23 cellular contexts compared by ENCODE assay signal in genomic region chr5:172569862-172570558, GRCh38.
A peak's percentile ranks its signal among the peaks of the same experiment; 100 is the strongest.
DNase-seq lines count a peak whose midpoint lies in the region; ATAC-seq and TF ChIP-seq lines count a peak whose summit lies in the region.
"Had no signal": no experiment of that assay in that cellular context is flagged by ENCODE, and none has a peak within 500 bp of the region (broad histone marks: within the 10 kb centered on the region; RNA-seq: fewer than 3 reads in every experiment).

No MANE protein-coding gene starts in this region.

- H3K36me3 ChIP-seq in RWPE2 (ENCODE audit: low read depth) (no peaks in the 10 kb centered on the region), mesendoderm (ENCODE audit: control insufficient read depth, insufficient read depth, low read length) (no peaks in the 10 kb centered on the region), transverse colon (no peaks in the 10 kb centered on the region)
- H3K36me3 ChIP-seq: heart left ventricle, thyroid gland had no signal

- H3K9me3 ChIP-seq in RWPE2 (ENCODE audit: severe bottlenecking) (no peaks in the 10 kb centered on the region), transverse colon (no peaks in the 10 kb centered on the region)
- H3K9me3 ChIP-seq: heart left ventricle, SK-N-SH, thyroid gland had no signal

- no peaks in the 10 kb centered on the region for H3K79me1 ChIP-seq in mesendoderm (ENCODE audit: low read length)

- peak; percentile 47 for DNase-seq in NCI-H748 (lab: John Stamatoyannopoulos, UW; ENCODE audit: unreplicated experiment)
- DNase-seq in NCI-H748 treated with DMSO at 0.1 percent for 48 hours (lab: John Stamatoyannopoulos, UW): no peak
- DNase-seq in RWPE2 (ENCODE audit: low spot score): no peak
- DNase-seq in mesendoderm: peak; percentile 64
- peak; percentile 54 for DNase-seq in transverse colon
- DNase-seq in NK-92 treated with Interleukin-12 subunit alpha and Interleukin-12 subunit beta, amount 100 ng/mL, for 24 hours (lab: John Stamatoyannopoulos, UW): no peak
- no peak for DNase-seq in immature natural killer cell
- DNase-seq: 8988T; activated CD4-positive, alpha-beta T cell treated with anti-CD3 and anti-CD28 coated beads, Interleukin-2, amount 10 ng/mL, durations not matched to agents 7 days and 5 days; activated naive CD4-positive, alpha-beta T cell treated with anti-CD3 and anti-CD28 coated beads, Interleukin-2, amount 10 ng/mL, durations not matched to agents 7 days and 5 days; erythroblast; GM23248; heart left ventricle; naive thymus-derived CD8-positive, alpha-beta T cell; NCI-H226; right cardiac atrium; SK-N-SH; stimulated activated CD4-positive, alpha-beta T cell treated with anti-CD3 and anti-CD28 coated beads, Interleukin-4, amount 100 ng/mL, for 24 hours; thyroid gland had no signal

- peaks cover 4 to 5% (median 5%) of the 10 kb centered on the region in 3 donors for H3K27me3 Mint-ChIP-seq in immature natural killer cell (ENCODE audit: low read depth in 3 of 3)
- H3K27me3 Mint-ChIP-seq: activated CD4-positive, alpha-beta T cell treated with anti-CD3 and anti-CD28 coated beads, Interleukin-2, amount 10 ng/mL, durations not matched to agents 7 days and 5 days had no signal

- in situ Hi-C loops in transverse colon (cut with MboI; ENCODE audit: low pct_ligation_motif_present in 1 of 4, low pct_unique_long_range_greater_than_20kb in 1 of 4, low sequenced_read_pairs in 3 of 4): no loop called here

- intact Hi-C loops in transverse colon (cut with DNase I; ENCODE audit: low total_unique reads): no loop called here

- H3K36me3 Mint-ChIP-seq in immature natural killer cell: no peaks in the 10 kb centered on the region
- H3K36me3 Mint-ChIP-seq: activated naive CD4-positive, alpha-beta T cell treated with anti-CD3 and anti-CD28 coated beads, Interleukin-2, amount 10 ng/mL, durations not matched to agents 7 days and 5 days; naive thymus-derived CD8-positive, alpha-beta T cell had no signal

- H3K27ac ChIP-seq in RWPE2 (ENCODE audit: poor library complexity, severe bottlenecking): no peak overlapping the region
- H3K27ac ChIP-seq in mesendoderm (ENCODE audit: low read depth, low read length): no peak overlapping the region
- peak overlapping the region; percentile 9 to 66 (median 36) for H3K27ac ChIP-seq in transverse colon
- H3K27ac ChIP-seq: C4-2B, GM23248, thyroid gland had no signal

- H3K27ac Mint-ChIP-seq in immature natural killer cell: no peak overlapping the region
- H3K27ac Mint-ChIP-seq: activated CD4-positive, alpha-beta T cell treated with anti-CD3 and anti-CD28 coated beads, Interleukin-2, amount 10 ng/mL, durations not matched to agents 7 days and 5 days; activated naive CD4-positive, alpha-beta T cell treated with anti-CD3 and anti-CD28 coated beads, Interleukin-2, amount 10 ng/mL, durations not matched to agents 7 days and 5 days; dendritic cell treated with granulocyte-macrophage colony-stimulating factor and Interleukin-4, amounts not matched to agents 40 ng/mL and 50 ng/mL, for 4 days had no signal

- no peak overlapping the region for H3K4me3 Mint-ChIP-seq in immature natural killer cell
- H3K4me3 Mint-ChIP-seq: activated CD4-positive, alpha-beta T cell treated with anti-CD3 and anti-CD28 coated beads, Interleukin-2, amount 10 ng/mL, durations not matched to agents 7 days and 5 days; activated naive CD4-positive, alpha-beta T cell treated with anti-CD3 and anti-CD28 coated beads, Interleukin-2, amount 10 ng/mL, durations not matched to agents 7 days and 5 days; dendritic cell treated with granulocyte-macrophage colony-stimulating factor and Interleukin-4, amounts not matched to agents 40 ng/mL and 50 ng/mL, for 4 days; naive thymus-derived CD8-positive, alpha-beta T cell had no signal

- no peak for TF ChIP-seq CTCF in RWPE2 (IDR thresholded peaks at IDR 0.05; ENCODE audit: poor library complexity, severe bottlenecking)
- TF ChIP-seq CTCF in transverse colon (IDR thresholded peaks at IDR 0.05): no peak

- H3K56ac ChIP-seq in mesendoderm (ENCODE audit: low read length): no peak overlapping the region

- no peak for TF ChIP-seq EP300 in transverse colon (IDR thresholded peaks at IDR 0.05; ENCODE audit: low read depth)

- no peak overlapping the region for H3K4ac ChIP-seq in mesendoderm (ENCODE audit: low read depth, low read length)

- H3K4me2 ChIP-seq in mesendoderm (ENCODE audit: low read length): no peak overlapping the region
- H3K4me2 ChIP-seq: SK-N-SH had no signal

- H2AK5ac ChIP-seq in mesendoderm (ENCODE audit: low read length): no peak overlapping the region

- no CpG with 5 or more reads among the region's 15 CpGs for WGBS in mesendoderm (ENCODE audit: extremely low coverage, insufficient coverage, low lambda C conversion rate)
- WGBS in transverse colon (ENCODE audit: low coverage in 1 of 2), 2 donors: 29 to 42% methylated on average over 1 to 10 of the region's 15 CpGs

- no peak overlapping the region for H2BK120ac ChIP-seq in mesendoderm (ENCODE audit: low read depth, low read length)

- H3K18ac ChIP-seq in mesendoderm (ENCODE audit: low read length): no peak overlapping the region

- no peak overlapping the region for H2BK5ac ChIP-seq in mesendoderm (ENCODE audit: low read length)

- H3K9ac ChIP-seq in mesendoderm (ENCODE audit: low read length): no peak overlapping the region
- H3K9ac ChIP-seq: GM23248, SK-N-SH had no signal

- H3K4me3 ChIP-seq in RWPE2 (ENCODE audit: severe bottlenecking): no peak overlapping the region
- H3K4me3 ChIP-seq in mesendoderm (ENCODE audit: low read length): no peak overlapping the region
- no peak overlapping the region for H3K4me3 ChIP-seq in transverse colon
- H3K4me3 ChIP-seq: GM23248, heart left ventricle, thyroid gland had no signal

- H4K8ac ChIP-seq in mesendoderm (ENCODE audit: low read depth, low read length): no peak overlapping the region

- no peak for TF ChIP-seq POLR2A in transverse colon (IDR thresholded peaks at IDR 0.05)

- no peak overlapping the region for H2BK15ac ChIP-seq in mesendoderm (replicated peaks; ENCODE audit: low read depth)

- no peaks in the 10 kb centered on the region for H3K4me1 Mint-ChIP-seq in immature natural killer cell
- H3K4me1 Mint-ChIP-seq: activated CD4-positive, alpha-beta T cell treated with anti-CD3 and anti-CD28 coated beads, Interleukin-2, amount 10 ng/mL, durations not matched to agents 7 days and 5 days; activated naive CD4-positive, alpha-beta T cell treated with anti-CD3 and anti-CD28 coated beads, Interleukin-2, amount 10 ng/mL, durations not matched to agents 7 days and 5 days; naive thymus-derived CD8-positive, alpha-beta T cell had no signal

- no peak overlapping the region for H4K5ac ChIP-seq in mesendoderm (ENCODE audit: low read length)

- no peaks in the 10 kb centered on the region for H3K79me2 ChIP-seq in mesendoderm (ENCODE audit: control insufficient read depth, insufficient read depth, low read length)

- H3K4me1 ChIP-seq in RWPE2 (ENCODE audit: insufficient read depth, poor library complexity, severe bottlenecking) (no peaks in the 10 kb centered on the region), mesendoderm (ENCODE audit: control insufficient read depth, low read depth, low read length) (no peaks in the 10 kb centered on the region), transverse colon (peaks cover 11 to 51% (median 26%) of the 10 kb centered on the region in 4 donors)
- H3K4me1 ChIP-seq: thyroid gland had no signal

- H3K27me3 ChIP-seq in RWPE2 (ENCODE audit: insufficient read depth, poor library complexity, severe bottlenecking) (no peaks in the 10 kb centered on the region), mesendoderm (ENCODE audit: insufficient read depth, low read length, poor library complexity) (no peaks in the 10 kb centered on the region), transverse colon (no peaks in the 10 kb centered on the region)
- H3K27me3 ChIP-seq: heart left ventricle, thyroid gland had no signal

- ATAC-seq in RWPE2 (ENCODE audit: low read depth) (peak; percentile 40; the same call in 2 of the 3 replicates), HG02610 (IDR thresholded peaks at IDR 0.05; ENCODE audit: unreplicated experiment) (no peak)
- ATAC-seq: left lobe of liver; naive thymus-derived CD8-positive, alpha-beta T cell; right cardiac atrium had no signal

- H3K23ac ChIP-seq in mesendoderm (ENCODE audit: low read length): no peak overlapping the region

- H3K9me3 Mint-ChIP-seq in immature natural killer cell: no peaks in the 10 kb centered on the region
- H3K9me3 Mint-ChIP-seq: activated CD4-positive, alpha-beta T cell treated with anti-CD3 and anti-CD28 coated beads, Interleukin-2, amount 10 ng/mL, durations not matched to agents 7 days and 5 days; activated naive CD4-positive, alpha-beta T cell treated with anti-CD3 and anti-CD28 coated beads, Interleukin-2, amount 10 ng/mL, durations not matched to agents 7 days and 5 days; dendritic cell treated with granulocyte-macrophage colony-stimulating factor and Interleukin-4, amounts not matched to agents 40 ng/mL and 50 ng/mL, for 4 days; naive thymus-derived CD8-positive, alpha-beta T cell had no signal

Comparison
In these comparisons a context has a peak if more than half of its experiments do, and no peak if none do; other contexts are left out.
1. DNase-seq: peak in NCI-H748 (single experiment), mesendoderm (single experiment) and transverse colon (single experiment); none in NCI-H748 treated with DMSO at 0.1 percent for 48 hours (single experiment), RWPE2 (single experiment), NK-92 treated with Interleukin-12 subunit alpha and Interleukin-12 subunit beta, amount 100 ng/mL, for 24 hours (single experiment) and immature natural killer cell (0 of 3).
2. H3K27ac ChIP-seq: peak in transverse colon (4 of 4); none in RWPE2 (single experiment) and mesendoderm (single experiment).